Comparison of ENCODE assay signal across 20 cellular contexts in the genomic region with DNA sequence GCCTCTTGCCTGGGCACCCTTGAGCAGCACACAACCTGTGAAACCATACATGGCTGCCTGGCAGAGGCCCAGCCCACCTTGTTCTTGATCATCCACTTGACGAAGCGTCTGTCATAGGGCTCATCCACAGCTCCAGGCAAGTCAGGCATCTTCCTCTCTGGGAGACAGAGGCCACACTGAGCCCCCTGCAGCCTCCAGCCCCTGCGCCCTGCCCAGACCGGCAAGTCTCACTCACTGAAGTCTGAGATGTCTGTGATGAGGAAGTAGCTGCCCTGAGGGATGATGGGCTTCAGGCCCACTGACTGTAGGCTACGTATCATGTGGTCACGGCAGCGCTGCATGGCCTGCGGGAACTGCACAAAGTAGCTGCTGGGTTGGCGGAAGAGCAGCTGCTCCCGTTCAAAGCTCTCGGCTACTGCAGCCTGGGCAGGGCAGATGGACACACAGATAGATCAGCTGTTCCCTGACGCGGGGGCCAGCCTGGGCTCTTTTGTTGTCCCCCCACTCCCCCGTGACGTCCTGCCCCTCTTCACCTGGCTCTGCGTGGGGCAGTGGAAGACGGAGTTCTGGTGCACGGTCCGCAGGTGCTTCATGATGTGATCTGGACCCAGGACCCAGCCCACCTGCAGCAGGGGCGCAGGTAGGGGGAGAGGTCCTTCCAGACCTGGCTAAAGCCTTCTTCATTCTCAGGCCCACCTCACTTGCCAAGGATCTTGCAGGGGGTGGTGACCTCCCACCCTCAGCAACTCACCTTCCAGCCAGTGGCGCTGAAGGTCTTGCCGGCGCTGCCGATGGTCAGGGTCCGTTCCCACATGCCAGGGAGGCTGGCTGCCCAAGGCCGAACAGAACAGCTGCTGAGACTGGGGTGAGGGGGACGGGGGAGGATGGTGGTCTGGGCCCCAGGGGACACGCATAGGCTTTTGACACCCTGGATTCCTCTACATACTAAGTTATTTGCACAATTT. TPM values are rescaled to one million over a fixed set of nuclear protein-coding genes. Genes with fewer than 3 reads are reported as not detected.
A peak's percentile ranks its signal among the peaks of the same experiment; 100 is the strongest.
DNase-seq lines count a peak whose midpoint lies in the region; ATAC-seq, FAIRE-seq and TF ChIP-seq lines count a peak whose summit lies in the region.
"Had no signal": no experiment of that assay in that cellular context is flagged by ENCODE, and none has a peak within 500 bp of the region (broad histone marks: within the 10 kb centered on the region; RNA-seq: fewer than 3 reads in every experiment).

No MANE protein-coding gene starts in this region.

- H2BK12ac ChIP-seq in neuronal stem cell (ENCODE audit: low read length): no peak overlapping the region

- H2AFZ ChIP-seq in K562 (ENCODE audit: low read depth, low read length) (no peak overlapping the region), neuronal stem cell (ENCODE audit: low read length) (no peak overlapping the region)
- H2AFZ ChIP-seq: GM23338, PC-9 had no signal

- H3K23ac ChIP-seq in neuronal stem cell (ENCODE audit: low read depth, low read length, poor library complexity): peak overlapping the region; percentile 20

- no peak for FAIRE-seq in K562 (lab: Jason Lieb, UNC)
- FAIRE-seq: A204.1, GM12891, GM18507 had no signal

- no peak for TF ChIP-seq EP300 in K562 (IDR thresholded peaks at IDR 0.05; ENCODE audit: low read length)

- CTCF ChIA-PET in K562 (lab: Yijun Ruan, JAX; ENCODE audit: low intra/inter-chr PET ratio): no interaction called here

- H3K4me2 ChIP-seq in K562 (ENCODE audit: insufficient read depth, low read length) (no peak overlapping the region), neuronal stem cell (ENCODE audit: insufficient read depth, low read length, poor library complexity, severe bottlenecking) (no peak overlapping the region)
- H3K4me2 ChIP-seq: GM23338, PC-9 had no signal

- H3K14ac ChIP-seq in neuronal stem cell (ENCODE audit: low read length): no peak overlapping the region

- H3K9me3 ChIP-seq in K562 (replicated peaks; ENCODE audit: control insufficient read depth, insufficient read depth, low read depth, low read length) (no peaks in the 10 kb centered on the region), neuronal stem cell (replicated peaks in 1 of 2; ENCODE audit: control insufficient read depth in 2 of 2, insufficient read depth in 1 of 2, low read depth in 1 of 2, low read length in 2 of 2) (no peaks in the 10 kb centered on the region)
- H3K9me3 ChIP-seq: BE2C had no signal

- H2BK15ac ChIP-seq in neuronal stem cell (ENCODE audit: low read length): no peak overlapping the region

- TF ChIP-seq CTCF in K562 (IDR thresholded peaks at IDR 0.05 in 2 of 3, conservative IDR thresholded peaks at IDR 0.05 in 1 of 3; ENCODE audit: insufficient read depth in 2 of 3, low read depth in 1 of 3, low read length in 3 of 3): no peak

- no peak overlapping the region for H2BK5ac ChIP-seq in neuronal stem cell (ENCODE audit: low read length)

- H3K4me3 ChIP-seq in H7 (ENCODE audit: insufficient read depth, low read depth, low read length) (no peak overlapping the region), K562 (no peak overlapping the region), neuronal stem cell (ENCODE audit: low read length in 2 of 2) (no peak overlapping the region)
- H3K4me3 ChIP-seq: GM23338, PC-9 had no signal

- H3K36me3 ChIP-seq in H7 (replicated peaks; ENCODE audit: control insufficient read depth, insufficient read depth, low read length) (peaks cover 3% of the 10 kb centered on the region), K562 (ENCODE audit: control insufficient read depth, insufficient read depth, low read length) (peaks cover 21% of the 10 kb centered on the region; the same call in 2 of the 3 replicates), neuronal stem cell (replicated peaks in 1 of 2; ENCODE audit: control insufficient read depth in 2 of 2, insufficient read depth in 2 of 2, low read length in 2 of 2) (peaks cover 13 to 36% of the 10 kb centered on the region in 2 donors)

- H3K4me1 ChIP-seq in K562 (replicated peaks in 1 of 2; ENCODE audit: control insufficient read depth in 2 of 2, insufficient read depth in 2 of 2, low read length in 2 of 2): peaks cover 0 to 9% of the 10 kb centered on the region in 2 experiments; a peak in 2 of 5 replicates
- H3K4me1 ChIP-seq in neuronal stem cell (ENCODE audit: control insufficient read depth in 2 of 2, insufficient read depth in 1 of 2, low read depth in 1 of 2, low read length in 2 of 2): no peaks in the 10 kb centered on the region
- H3K4me1 ChIP-seq: BE2C had no signal

- no peak overlapping the region for H4K8ac ChIP-seq in neuronal stem cell (ENCODE audit: low read depth, low read length)

- H3K79me2 ChIP-seq in K562 (ENCODE audit: control insufficient read depth, insufficient read depth, low read length): no peaks in the 10 kb centered on the region

- no peak overlapping the region for H3K18ac ChIP-seq in neuronal stem cell (ENCODE audit: low read length)

- DNase-seq in AG08396 (ENCODE audit: low spot score) (peak; percentile 3), H7 (peak; percentile 35), K562 (ENCODE audit: extremely low read depth in 1 of 4, low spot score in 3 of 4) (peak in 2 of 4 experiments; percentile 4 to 5), neuronal stem cell (ENCODE audit: low spot score) (no peak), DMS79 treated with DMSO at 0.1 percent for 48 hours (lab: John Stamatoyannopoulos, UW) (no peak), caudate nucleus (lab: John Stamatoyannopoulos, UW) (no peak)
- DNase-seq: BE2C, DMS79, HCEC 1CT, MM.1S, NCI-H1092, NCI-H1436, NCI-H187 treated with DMSO at 0.1 percent for 48 hours, NCI-H2107, PC-9 had no signal

- TF ChIP-seq RAD21 in K562 (CRISPR knock-in tag; conservative IDR thresholded peaks at IDR 0.05 in 1 of 2, IDR thresholded peaks at IDR 0.05 in 1 of 2): no peak

- POLR2A ChIA-PET in K562 (lab: Yijun Ruan, JAX): no interaction called here

- no peaks in the 10 kb centered on the region for H3K9me1 ChIP-seq in K562 (ENCODE audit: control insufficient read depth, insufficient read depth, low read length)

- no TSS peak for BruUV-seq in K562 (replicated peaks; lab: Mats Ljungman, UMichigan)

- ATAC-seq in K562 (no peak), HG02970 (IDR thresholded peaks at IDR 0.05; ENCODE audit: low FRiP score, unreplicated experiment) (no peak)
- ATAC-seq: GM23338 had no signal

- no peak overlapping the region for H3K27ac ChIP-seq in K562 (ENCODE audit: extremely low read depth, low read depth, low read length)
- no peak overlapping the region for H3K27ac ChIP-seq in neuronal stem cell (replicated peaks; ENCODE audit: low read length)
- H3K27ac ChIP-seq in caudate nucleus (ENCODE audit: low read depth, low read length): no peak overlapping the region
- H3K27ac ChIP-seq: PC-9 had no signal

- intact Hi-C loops in K562 (cut with micrococcal nuclease): no loop called here

- H2BK120ac ChIP-seq in neuronal stem cell (ENCODE audit: low read depth, low read length): peak overlapping the region; percentile 72

- H4K91ac ChIP-seq in neuronal stem cell (ENCODE audit: low read depth, low read length, poor library complexity): no peak overlapping the region

- no peaks in the 10 kb centered on the region for H4K20me1 ChIP-seq in K562 (replicated peaks; ENCODE audit: control insufficient read depth, insufficient read depth, low read length)

- H3K9ac ChIP-seq in K562 (ENCODE audit: insufficient read depth in 1 of 2, low read depth in 2 of 2, low read length in 2 of 2): peak overlapping the region in 1 of 2 experiments; percentile 24; a peak in 1 of 4 replicates
- H3K9ac ChIP-seq in neuronal stem cell (ENCODE audit: low read depth, low read length, poor library complexity): peak overlapping the region; percentile 30

- no peak for TF ChIP-seq POLR2A in K562 (conservative IDR thresholded peaks at IDR 0.05)

- H3K27me3 ChIP-seq in H7 (ENCODE audit: control insufficient read depth, insufficient read depth, low read length): no peaks in the 10 kb centered on the region
- H3K27me3 ChIP-seq in K562 (ENCODE audit: control insufficient read depth in 2 of 2, insufficient read depth in 2 of 2, low read length in 2 of 2): no peaks in the 10 kb centered on the region
- no peaks in the 10 kb centered on the region for H3K27me3 ChIP-seq in neuronal stem cell (ENCODE audit: control insufficient read depth in 3 of 3, insufficient read depth in 3 of 3, low read depth in 1 of 3, low read length in 3 of 3)
- H3K27me3 ChIP-seq: BE2C had no signal

- H3K4ac ChIP-seq in neuronal stem cell (ENCODE audit: low read length): no peak overlapping the region

- peaks cover 2% of the 10 kb centered on the region for H3K79me1 ChIP-seq in neuronal stem cell (ENCODE audit: low read depth, low read length)

- in situ Hi-C loops in K562 (cut with MboI): no loop called here

- no peak overlapping the region for H2AK5ac ChIP-seq in neuronal stem cell (ENCODE audit: low read depth, low read length)

- WGBS in K562 (ENCODE audit: insufficient coverage, low coverage, missing lambda C conversion rate): 80% methylated on average over 27 of the region's 28 CpGs
- no CpG with 5 or more reads among the region's 28 CpGs for whole genome bisulfite sequencing in neuronal stem cell (ENCODE audit: extremely low coverage in 2 of 2, insufficient read length in 2 of 2, insufficient replicate concordance in 1 of 2), 2 donors

RNA-seq across cellular contexts. Expression of gene SPOUT1, which starts 5.9 kb away (rescaled TPM):
- total RNA-seq in H7 (2014; rRNA removed; shearing (Covaris generic)): 49.0 and 70.7 TPM in 2 replicates
- 36.0 and 123 TPM in 2 replicates for total RNA-seq in K562 (2011; cell fraction: chromatin; rRNA removed; ENCODE audit: low replicate concordance)
- total RNA-seq in K562 (2011; cell fraction: nucleolus; rRNA removed): 67.4 and 74.2 TPM in 2 replicates
- 36.3 and 47.1 TPM in 2 replicates for total RNA-seq in K562 (2011; cell fraction: nucleoplasm; rRNA removed)
- total RNA-seq in K562 (2014; rRNA removed) (42.9 and 51.1 TPM in 2 replicates), K562 (2014; rRNA removed; fragmentation: Illumina TruSeq; extraction: Trizol) (12.1 and 20.6 TPM in 2 replicates), K562 (2015; rRNA removed; fragmentation: Illumina TruSeq; extraction: Trizol) (29.5 and 33.6 TPM in 2 replicates), K562 (2021) (121 and 133 TPM in 2 replicates)
- polyA plus RNA-seq in K562 (2011; rRNA removed) (50.5 and 79.2 TPM in 2 replicates), K562 (2014; fragmentation: Illumina TruSeq; extraction: Trizol) (37.4 and 49.5 TPM in 2 replicates), K562 (2014; fragmentation: Nextera tagmentation; extraction: Ambion mirVana) (10 to 100 TPM; 10.6 to 13.2 TPM), K562 (2014; rRNA removed) (45.2 and 71.9 TPM in 2 replicates)
- polyA plus RNA-seq in K562 (2011; cell fraction: cytosol; rRNA removed): 59.3 and 94.1 TPM in 2 replicates
- polyA plus RNA-seq in K562 (2011; cell fraction: nucleus; rRNA removed): 201 and 270 TPM in 2 replicates
- 54.2 and 74.3 TPM in 2 replicates for polyA plus RNA-seq in K562 (2012)
- polyA minus RNA-seq in K562 (2011; rRNA and poly(A)+ RNA removed): 20.6 and 27.5 TPM in 2 replicates
- polyA minus RNA-seq in K562 (2011; cell fraction: cytosol; rRNA and poly(A)+ RNA removed): 24.1 and 29.0 TPM in 2 replicates
- 23.0 and 42.3 TPM in 2 replicates for polyA minus RNA-seq in K562 (2011; cell fraction: nucleus; rRNA and poly(A)+ RNA removed)
- polyA plus RNA-seq in neuronal stem cell (2013, experiment 1 of 2): 14.3 TPM
- 13.9 TPM for polyA plus RNA-seq in neuronal stem cell (2013, experiment 2 of 2)

RNA-seq across cellular contexts. Expression of gene ENDOG, which starts 17.2 kb away (rescaled TPM):
- total RNA-seq in H7 (2014; rRNA removed; shearing (Covaris generic)): 15.5 and 32.9 TPM in 2 replicates
- total RNA-seq in K562 (2011; cell fraction: chromatin; rRNA removed; ENCODE audit: low replicate concordance): 4.9 and 20.6 TPM in 2 replicates
- 39.7 and 40.4 TPM in 2 replicates for total RNA-seq in K562 (2011; cell fraction: nucleolus; rRNA removed)
- 11.4 and 14.2 TPM in 2 replicates for total RNA-seq in K562 (2011; cell fraction: nucleoplasm; rRNA removed)
- total RNA-seq in K562 (2014; rRNA removed) (91.0 and 99.6 TPM in 2 replicates), K562 (2014; rRNA removed; fragmentation: Illumina TruSeq; extraction: Trizol) (6.3 and 8.8 TPM in 2 replicates), K562 (2015; rRNA removed; fragmentation: Illumina TruSeq; extraction: Trizol) (25.5 and 26.3 TPM in 2 replicates), K562 (2021) (83.2 and 84.9 TPM in 2 replicates)
- polyA plus RNA-seq in K562 (2011; rRNA removed) (30.0 and 42.1 TPM in 2 replicates), K562 (2014; fragmentation: Illumina TruSeq; extraction: Trizol) (8.7 and 16.3 TPM in 2 replicates), K562 (2014; fragmentation: Nextera tagmentation; extraction: Ambion mirVana) (1 to 10 TPM; 1.2 to 3.8 TPM), K562 (2014; rRNA removed) (77.2 and 80.2 TPM in 2 replicates)
- 52.4 and 156 TPM in 2 replicates for polyA plus RNA-seq in K562 (2011; cell fraction: cytosol; rRNA removed)
- polyA plus RNA-seq in K562 (2011; cell fraction: nucleus; rRNA removed): 58.2 and 77.0 TPM in 2 replicates
- polyA plus RNA-seq in K562 (2012): 34.3 and 45.7 TPM in 2 replicates
- 10.2 and 12.4 TPM in 2 replicates for polyA minus RNA-seq in K562 (2011; rRNA and poly(A)+ RNA removed)
- polyA minus RNA-seq in K562 (2011; cell fraction: cytosol; rRNA and poly(A)+ RNA removed): 23.4 and 24.1 TPM in 2 replicates
- polyA minus RNA-seq in K562 (2011; cell fraction: nucleus; rRNA and poly(A)+ RNA removed): 16.2 and 20.6 TPM in 2 replicates
- polyA plus RNA-seq in neuronal stem cell (2013, experiment 1 of 2): 9.8 TPM
- polyA plus RNA-seq in neuronal stem cell (2013, experiment 2 of 2): 9.3 TPM

RNA-seq across cellular contexts. Expression of gene KYAT1, which starts 46.2 kb away (rescaled TPM):
- 47.9 and 49.0 TPM in 2 replicates for total RNA-seq in H7 (2014; rRNA removed; shearing (Covaris generic))
- total RNA-seq in K562 (2011; cell fraction: chromatin; rRNA removed; ENCODE audit: low replicate concordance): 34.0 and 59.4 TPM in 2 replicates
- 26.8 and 33.7 TPM in 2 replicates for total RNA-seq in K562 (2011; cell fraction: nucleolus; rRNA removed)
- 23.8 and 32.1 TPM in 2 replicates for total RNA-seq in K562 (2011; cell fraction: nucleoplasm; rRNA removed)
- 11.1 and 16.0 TPM in 2 replicates for total RNA-seq in K562 (2014; rRNA removed)
- 6.5 and 8.8 TPM in 2 replicates for total RNA-seq in K562 (2014; rRNA removed; fragmentation: Illumina TruSeq; extraction: Trizol)
- total RNA-seq in K562 (2015; rRNA removed; fragmentation: Illumina TruSeq; extraction: Trizol): 8.5 and 9.2 TPM in 2 replicates
- total RNA-seq in K562 (2021): 11.7 and 14.7 TPM in 2 replicates
- polyA plus RNA-seq in K562 (2011; rRNA removed): 16.1 and 20.2 TPM in 2 replicates
- polyA plus RNA-seq in K562 (2011; cell fraction: cytosol; rRNA removed): 21.7 and 22.5 TPM in 2 replicates
- polyA plus RNA-seq in K562 (2011; cell fraction: nucleus; rRNA removed): 41.4 and 54.7 TPM in 2 replicates
- polyA plus RNA-seq in K562 (2012): 9.8 and 19.5 TPM in 2 replicates
- 13.4 and 14.8 TPM in 2 replicates for polyA plus RNA-seq in K562 (2014; fragmentation: Illumina TruSeq; extraction: Trizol)
- 10 to 100 TPM in 1 of 2 experiments, 1 to 10 TPM in 1; 6.4 to 11.0 TPM for polyA plus RNA-seq in K562 (2014; fragmentation: Nextera tagmentation; extraction: Ambion mirVana)
- polyA plus RNA-seq in K562 (2014; rRNA removed): 16.8 and 21.8 TPM in 2 replicates
- polyA minus RNA-seq in K562 (2011; rRNA and poly(A)+ RNA removed): 6.0 and 7.0 TPM in 2 replicates
- polyA minus RNA-seq in K562 (2011; cell fraction: cytosol; rRNA and poly(A)+ RNA removed): 5.9 and 6.1 TPM in 2 replicates
- polyA minus RNA-seq in K562 (2011; cell fraction: nucleus; rRNA and poly(A)+ RNA removed): 6.3 and 7.3 TPM in 2 replicates
- polyA plus RNA-seq in neuronal stem cell (2013, experiment 1 of 2): 19.9 TPM
- 19.3 TPM for polyA plus RNA-seq in neuronal stem cell (2013, experiment 2 of 2)

RNA-seq across cellular contexts. Expression of gene LRRC8A, which starts 46.4 kb away (rescaled TPM):
- 67.2 and 76.0 TPM in 2 replicates for total RNA-seq in H7 (2014; rRNA removed; shearing (Covaris generic))
- 23.0 and 71.8 TPM in 2 replicates for total RNA-seq in K562 (2011; cell fraction: chromatin; rRNA removed; ENCODE audit: low replicate concordance)
- total RNA-seq in K562 (2011; cell fraction: nucleolus; rRNA removed): 46.7 and 55.7 TPM in 2 replicates
- total RNA-seq in K562 (2011; cell fraction: nucleoplasm; rRNA removed): 50.5 and 51.6 TPM in 2 replicates
- total RNA-seq in K562 (2014; rRNA removed): 15.3 and 17.2 TPM in 2 replicates
- total RNA-seq in K562 (2014; rRNA removed; fragmentation: Illumina TruSeq; extraction: Trizol): 5.5 and 6.4 TPM in 2 replicates
- 8.4 TPM in 2 replicates for total RNA-seq in K562 (2015; rRNA removed; fragmentation: Illumina TruSeq; extraction: Trizol)
- 23.5 and 24.7 TPM in 2 replicates for total RNA-seq in K562 (2021)
- 8.9 and 11.5 TPM in 2 replicates for polyA plus RNA-seq in K562 (2011; rRNA removed)
- polyA plus RNA-seq in K562 (2011; cell fraction: cytosol; rRNA removed): 12.9 and 17.9 TPM in 2 replicates
- 10.0 and 13.2 TPM in 2 replicates for polyA plus RNA-seq in K562 (2011; cell fraction: nucleus; rRNA removed)
- 14.0 and 15.6 TPM in 2 replicates for polyA plus RNA-seq in K562 (2012)
- 14.0 and 19.8 TPM in 2 replicates for polyA plus RNA-seq in K562 (2014; fragmentation: Illumina TruSeq; extraction: Trizol)
- 1 to 10 TPM; 2.9 to 3.5 TPM for polyA plus RNA-seq in K562 (2014; fragmentation: Nextera tagmentation; extraction: Ambion mirVana)
- polyA plus RNA-seq in K562 (2014; rRNA removed): 13.4 and 15.4 TPM in 2 replicates
- 13.2 and 19.4 TPM in 2 replicates for polyA minus RNA-seq in K562 (2011; rRNA and poly(A)+ RNA removed)
- polyA minus RNA-seq in K562 (2011; cell fraction: cytosol; rRNA and poly(A)+ RNA removed): 13.9 and 15.2 TPM in 2 replicates
- polyA minus RNA-seq in K562 (2011; cell fraction: nucleus; rRNA and poly(A)+ RNA removed): 7.0 and 8.6 TPM in 2 replicates
- 28.5 TPM for polyA plus RNA-seq in neuronal stem cell (2013, experiment 1 of 2)
- polyA plus RNA-seq in neuronal stem cell (2013, experiment 2 of 2): 29.6 TPM

RNA-seq across cellular contexts. Expression of gene TBC1D13, which starts 48.5 kb away (rescaled TPM):
- total RNA-seq in H7 (2014; rRNA removed; shearing (Covaris generic)): 15.3 and 16.8 TPM in 2 replicates
- 18.2 and 40.1 TPM in 2 replicates for total RNA-seq in K562 (2011; cell fraction: chromatin; rRNA removed; ENCODE audit: low replicate concordance)
- 20.8 and 24.3 TPM in 2 replicates for total RNA-seq in K562 (2011; cell fraction: nucleolus; rRNA removed)
- total RNA-seq in K562 (2011; cell fraction: nucleoplasm; rRNA removed): 19.8 and 21.3 TPM in 2 replicates
- total RNA-seq in K562 (2014; rRNA removed): 9.9 and 16.6 TPM in 2 replicates
- 8.0 and 10.5 TPM in 2 replicates for total RNA-seq in K562 (2014; rRNA removed; fragmentation: Illumina TruSeq; extraction: Trizol)
- total RNA-seq in K562 (2015; rRNA removed; fragmentation: Illumina TruSeq; extraction: Trizol): 11.4 TPM in 2 replicates
- 24.4 and 27.5 TPM in 2 replicates for total RNA-seq in K562 (2021)
- 21.7 and 24.9 TPM in 2 replicates for polyA plus RNA-seq in K562 (2011; rRNA removed)
- 22.3 and 28.3 TPM in 2 replicates for polyA plus RNA-seq in K562 (2011; cell fraction: cytosol; rRNA removed)
- 27.4 and 32.4 TPM in 2 replicates for polyA plus RNA-seq in K562 (2011; cell fraction: nucleus; rRNA removed)
- polyA plus RNA-seq in K562 (2012): 22.9 and 34.5 TPM in 2 replicates
- 28.7 and 30.5 TPM in 2 replicates for polyA plus RNA-seq in K562 (2014; fragmentation: Illumina TruSeq; extraction: Trizol)
- polyA plus RNA-seq in K562 (2014; fragmentation: Nextera tagmentation; extraction: Ambion mirVana): 1 to 10 TPM; 2.3 to 3.0 TPM
- polyA plus RNA-seq in K562 (2014; rRNA removed): 14.3 and 18.6 TPM in 2 replicates
- polyA minus RNA-seq in K562 (2011; rRNA and poly(A)+ RNA removed): 15.3 and 16.0 TPM in 2 replicates
- polyA minus RNA-seq in K562 (2011; cell fraction: cytosol; rRNA and poly(A)+ RNA removed): 6.4 and 6.9 TPM in 2 replicates
- polyA minus RNA-seq in K562 (2011; cell fraction: nucleus; rRNA and poly(A)+ RNA removed): 7.1 and 10.0 TPM in 2 replicates
- 14.4 TPM for polyA plus RNA-seq in neuronal stem cell (2013, experiment 1 of 2)
- polyA plus RNA-seq in neuronal stem cell (2013, experiment 2 of 2): 14.4 TPM

Comparison
In these comparisons a context has a peak if more than half of its experiments do, and no peak if none do; other contexts are left out.
1. DNase-seq: peak in AG08396 (single experiment) and H7 (single experiment); none in neuronal stem cell (single experiment), DMS79 treated with DMSO at 0.1 percent for 48 hours (single experiment) and caudate nucleus (0 of 61).